ENCODE assay signal across 8 cellular contexts in genomic region chr10:31707578-31708411, GRCh38.
A peak's percentile ranks its signal among the peaks of the same experiment; 100 is the strongest.
DNase-seq lines count a peak whose midpoint lies in the region; ATAC-seq and TF ChIP-seq lines count a peak whose summit lies in the region.

No MANE protein-coding gene starts in this region.

- H3K4me3 ChIP-seq in transverse colon, result peak overlapping the region in 1 of 4 donors; percentile 0

- TF ChIP-seq POLR2A in transverse colon (IDR thresholded peaks at IDR 0.05), result no peak

- no peak for TF ChIP-seq EP300 in transverse colon (IDR thresholded peaks at IDR 0.05; ENCODE audit: low read depth)

- TF ChIP-seq CTCF in foreskin keratinocyte (conservative IDR thresholded peaks at IDR 0.05) (no peak), transverse colon (IDR thresholded peaks at IDR 0.05) (no peak)

- H3K9me3 ChIP-seq in transverse colon, result peaks cover 0 to 12% of the 10 kb centered on the region in 2 donors

- 20 to 28% methylated on average over 8 to 10 of the region's 10 CpGs for WGBS in transverse colon (ENCODE audit: low coverage in 1 of 2), 2 donors

- no peak overlapping the region for H3K27ac ChIP-seq in foreskin keratinocyte
- H3K27ac ChIP-seq in transverse colon, result peak overlapping the region; percentile 73 to 78 (median 77)

- H3K4me1 ChIP-seq in foreskin keratinocyte, result no peaks in the 10 kb centered on the region
- peaks cover 6 to 37% (median 9%) of the 10 kb centered on the region in 4 donors for H3K4me1 ChIP-seq in transverse colon

- DNase-seq in GDM1 (lab: John Stamatoyannopoulos, UW) (peak; percentile 78), LHCN-M2 (ENCODE audit: low read depth) (peak; percentile 78), activated T-cell treated with anti-CD3 and anti-CD28 coated beads for 48 hours (ENCODE audit: low read depth) (peak; percentile 50), foreskin keratinocyte (peak in 1 of 2 donors; percentile 27), non-pigmented ciliary epithelial cell (ENCODE audit: low read depth) (peak; percentile 50), transverse colon (peak; percentile 40), RPMI8226 (no peak)

- H3K27me3 ChIP-seq in foreskin keratinocyte (no peaks in the 10 kb centered on the region), transverse colon (no peaks in the 10 kb centered on the region)

- peak; percentile 83 for ATAC-seq in GM21576 (IDR thresholded peaks at IDR 0.05; ENCODE audit: unreplicated experiment)
- peak; percentile 47 for ATAC-seq in foreskin keratinocyte

- H3K36me3 ChIP-seq in transverse colon, result no peaks in the 10 kb centered on the region

- in situ Hi-C loops in transverse colon (cut with MboI; ENCODE audit: low pct_ligation_motif_present in 1 of 4, low pct_unique_long_range_greater_than_20kb in 1 of 4, low sequenced_read_pairs in 3 of 4), result no loop called here

- intact Hi-C loops in transverse colon (cut with DNase I; ENCODE audit: low total_unique reads), result no loop called here
